8 cellular contexts compared by ENCODE assay signal in the genomic region with DNA sequence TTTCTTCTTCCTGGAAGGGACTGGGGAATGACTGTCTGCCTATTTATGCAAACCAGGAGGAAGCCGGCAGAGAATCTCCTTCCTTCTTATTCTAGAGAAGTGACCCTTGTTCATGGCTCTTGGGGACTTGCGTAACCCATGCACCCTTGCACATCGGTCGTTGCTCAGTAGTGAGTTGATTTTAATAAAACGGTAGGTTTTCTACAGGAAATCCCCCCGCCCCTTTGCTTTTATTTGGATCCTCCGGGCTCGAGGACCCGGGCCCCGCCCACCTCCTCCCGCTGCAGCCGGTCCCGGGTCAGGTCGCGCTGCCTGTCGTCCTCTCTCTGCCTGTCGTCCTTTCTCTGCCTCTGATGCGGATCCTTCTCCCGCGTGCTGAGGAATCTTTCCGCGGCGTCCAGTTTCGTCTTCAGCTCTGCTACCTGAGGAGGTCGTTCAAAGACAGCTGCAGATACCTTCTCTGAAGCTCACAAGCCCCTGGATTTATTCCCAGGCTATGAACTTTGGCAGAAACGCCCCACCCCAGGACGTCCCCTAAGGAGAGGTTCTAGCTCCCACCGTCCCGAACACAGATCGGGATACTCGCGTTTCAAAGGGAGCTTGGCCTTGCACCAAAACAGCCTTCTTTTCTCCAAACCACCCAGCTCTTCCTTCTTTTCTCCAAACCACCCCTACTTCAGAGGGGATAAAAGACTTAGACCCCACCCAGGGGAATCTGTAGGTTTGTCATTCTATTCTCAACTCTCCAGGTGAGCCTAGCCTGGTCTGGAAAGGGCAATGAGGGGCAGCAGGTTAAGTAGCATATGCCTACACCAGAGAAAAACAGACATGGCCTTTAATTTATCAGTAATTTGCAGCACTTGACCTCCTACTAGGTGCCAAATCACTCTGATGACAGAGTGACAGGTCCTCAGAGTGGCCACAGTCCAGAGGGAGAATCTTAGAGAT. TPM values are rescaled to one million over a fixed set of nuclear protein-coding genes. Genes with fewer than 3 reads are reported as not detected.
DNase-seq lines count a peak whose midpoint lies in the region; ATAC-seq and TF ChIP-seq lines count a peak whose summit lies in the region.

No MANE protein-coding gene starts in this region.

- no peak for ATAC-seq in stimulated activated effector memory CD8-positive, alpha-beta T cell treated with anti-CD3 and anti-CD28 coated beads, Interleukin-12 subunit alpha, Interleukin-12 subunit beta, amount 100 ng/mL, for 72 hours
- ATAC-seq in HG02798 (IDR thresholded peaks at IDR 0.05; ENCODE audit: poor library complexity, unreplicated experiment), result no peak
- no peak for ATAC-seq in HG03520 (IDR thresholded peaks at IDR 0.05; ENCODE audit: unreplicated experiment)

- TF ChIP-seq CTCF in GM13976 (IDR thresholded peaks at IDR 0.05; ENCODE audit: borderline replicate concordance, control extremely low read depth, extremely low read depth, insufficient read depth, missing control alignments) (no peak), mammary epithelial cell (conservative IDR thresholded peaks at IDR 0.05 in 1 of 2, IDR thresholded peaks at IDR 0.05 in 1 of 2; ENCODE audit: extremely low read depth in 1 of 2, insufficient read depth in 1 of 2, low read depth in 1 of 2, low read length in 2 of 2) (no peak)

- peak; percentile 18 for DNase-seq in GM13976 (ENCODE audit: low spot score)
- DNase-seq in SW480 (ENCODE audit: low spot score), result peak; percentile 2
- no peak for DNase-seq in mammary epithelial cell
- peak; percentile 43 for DNase-seq in kidney tubule cell (ENCODE audit: low spot score)
- no peak for DNase-seq in stimulated activated effector memory CD8-positive, alpha-beta T cell treated with anti-CD3 and anti-CD28 coated beads, Interleukin-12 subunit alpha, Interleukin-12 subunit beta, amount 100 ng/mL, for 72 hours (ENCODE audit: low spot score in 2 of 2)
- DNase-seq in NCI-H2081 (lab: John Stamatoyannopoulos, UW), result no peak

- H3K4me1 Mint-ChIP-seq in stimulated activated effector memory CD8-positive, alpha-beta T cell treated with anti-CD3 and anti-CD28 coated beads, Interleukin-12 subunit alpha, Interleukin-12 subunit beta, amount 100 ng/mL, for 72 hours, result peaks cover 32% of the 10 kb centered on the region

- H3K9me3 ChIP-seq in mammary epithelial cell (replicated peaks; ENCODE audit: insufficient read depth, low read length), result no peaks in the 10 kb centered on the region

- no peak overlapping the region for H3K27ac ChIP-seq in mammary epithelial cell (ENCODE audit: insufficient read depth, low read depth, low read length)

- H2AFZ ChIP-seq in mammary epithelial cell (ENCODE audit: low read depth, low read length), result peak overlapping the region; percentile 89

- H3K36me3 ChIP-seq in mammary epithelial cell (ENCODE audit: insufficient read depth, low read length), result no peaks in the 10 kb centered on the region

- H3K9ac ChIP-seq in mammary epithelial cell (ENCODE audit: insufficient read depth, low read length), result no peak overlapping the region

- H3K9me3 Mint-ChIP-seq in stimulated activated effector memory CD8-positive, alpha-beta T cell treated with anti-CD3 and anti-CD28 coated beads, Interleukin-12 subunit alpha, Interleukin-12 subunit beta, amount 100 ng/mL, for 72 hours, result no peaks in the 10 kb centered on the region

- CTCF ChIA-PET in mammary epithelial cell (lab: Charles Lee; ENCODE audit: low non-redundant PET), result no interaction called here

- H4K20me1 ChIP-seq in mammary epithelial cell (ENCODE audit: insufficient read depth, low read length), result no peaks in the 10 kb centered on the region

- peaks cover 7% of the 10 kb centered on the region for H3K4me1 ChIP-seq in mammary epithelial cell (ENCODE audit: insufficient read depth, low read length)

- H3K4me2 ChIP-seq in mammary epithelial cell (ENCODE audit: insufficient read depth, low read depth, low read length), result peak overlapping the region; percentile 75

- H3K4me3 Mint-ChIP-seq in stimulated activated effector memory CD8-positive, alpha-beta T cell treated with anti-CD3 and anti-CD28 coated beads, Interleukin-12 subunit alpha, Interleukin-12 subunit beta, amount 100 ng/mL, for 72 hours, result peak overlapping the region; percentile 68

- H3K36me3 Mint-ChIP-seq in stimulated activated effector memory CD8-positive, alpha-beta T cell treated with anti-CD3 and anti-CD28 coated beads, Interleukin-12 subunit alpha, Interleukin-12 subunit beta, amount 100 ng/mL, for 72 hours, result peaks cover 90% of the 10 kb centered on the region

- dilution Hi-C loops in mammary epithelial cell (cut with HindIII; ENCODE audit: low sequenced_read_pairs), result no loop called here

- WGBS in mammary epithelial cell (ENCODE audit: low coverage, missing lambda C conversion rate), result 19% methylated on average over 21 of the region's 32 CpGs

- in situ Hi-C loops in GM13976 (cut with MboI; ENCODE audit: low sequenced_read_pairs, unreplicated experiment), result no loop called here
- in situ Hi-C loops in mammary epithelial cell (cut with MboI; ENCODE audit: low sequenced_read_pairs in 2 of 2), result no loop called here

- no peaks in the 10 kb centered on the region for H3K79me2 ChIP-seq in mammary epithelial cell (ENCODE audit: insufficient read depth, low read length)

- intact Hi-C loops in mammary epithelial cell (cut with micrococcal nuclease), result no loop called here

- no peak overlapping the region for H3K27ac Mint-ChIP-seq in stimulated activated effector memory CD8-positive, alpha-beta T cell treated with anti-CD3 and anti-CD28 coated beads, Interleukin-12 subunit alpha, Interleukin-12 subunit beta, amount 100 ng/mL, for 72 hours

- H3K27me3 ChIP-seq in mammary epithelial cell (ENCODE audit: insufficient read depth, low read length), result no peaks in the 10 kb centered on the region

- BruUV-seq in mammary epithelial cell (replicated peaks; lab: Mats Ljungman, UMichigan), result no TSS peak

- peak overlapping the region in 2 of 3 experiments; percentile 10 to 17 for H3K4me3 ChIP-seq in mammary epithelial cell (replicated peaks in 1 of 3; ENCODE audit: insufficient read depth in 1 of 3, low read depth in 2 of 3, low read length in 3 of 3)

RNA-seq across cellular contexts. Expression of a gene that starts 7.0 kb away (rescaled TPM):
- total RNA-seq in mammary epithelial cell, result not detected
- 0.06 TPM for polyA plus RNA-seq in mammary epithelial cell
- not detected for polyA minus RNA-seq in mammary epithelial cell

Comparison
In these comparisons a context has a peak if more than half of its experiments do, and no peak if none do; other contexts are left out.
1. DNase-seq: peak in GM13976 (single experiment), SW480 (single experiment) and kidney tubule cell (single experiment); none in mammary epithelial cell (single experiment), stimulated activated effector memory CD8-positive, alpha-beta T cell treated with anti-CD3 and anti-CD28 coated beads, Interleukin-12 subunit alpha, Interleukin-12 subunit beta, amount 100 ng/mL, for 72 hours (0 of 2) and NCI-H2081 (0 of 2).